Comparison of ENCODE assay signal across 8 cellular contexts in genomic region chr6:33416386-33417126, GRCh38. TPM values are rescaled to one million over a fixed set of nuclear protein-coding genes. Genes with fewer than 3 reads are reported as not detected.
A peak's percentile ranks its signal among the peaks of the same experiment; 100 is the strongest.
DNase-seq lines count a peak whose midpoint lies in the region; ATAC-seq, FAIRE-seq and TF ChIP-seq lines count a peak whose summit lies in the region.

No MANE protein-coding gene starts in this region.

- H3K36me3 Mint-ChIP-seq in CD14-positive monocyte (peaks cover 41 to 42% of the 10 kb centered on the region in 2 donors), natural killer cell (no peaks in the 10 kb centered on the region)

- FAIRE-seq in RCC 7860 (lab: Jason Lieb, UNC) = no peak

- H3K36me3 ChIP-seq in KOPT-K1 (ENCODE audit: insufficient read depth, low read length) = peaks cover 48% of the 10 kb centered on the region

- peak overlapping the region; percentile 93 for H3K27ac ChIP-seq in KOPT-K1 (ENCODE audit: low read depth, low read length, poor library complexity, severe bottlenecking)

- H3K27ac Mint-ChIP-seq in CD14-positive monocyte = peak overlapping the region in 5 of 7 donors; percentile 71 to 96 (median 83)
- H3K27ac Mint-ChIP-seq in natural killer cell = peak overlapping the region; percentile 100

- peaks cover 2 to 16% (median 10%) of the 10 kb centered on the region in 3 donors for H3K27me3 Mint-ChIP-seq in CD14-positive monocyte (ENCODE audit: low read depth in 3 of 3)
- no peaks in the 10 kb centered on the region for H3K27me3 Mint-ChIP-seq in natural killer cell (ENCODE audit: low read depth in 2 of 2)

- TF ChIP-seq CTCF in CD14-positive monocyte (IDR thresholded peaks at IDR 0.05) = no peak
- TF ChIP-seq CTCF in cardiac fibroblast (IDR thresholded peaks at IDR 0.05; ENCODE audit: low read depth, low read length) = no peak
- no peak for TF ChIP-seq CTCF in natural killer cell (IDR thresholded peaks at IDR 0.05)

- no peak for DNase-seq in CD14-positive monocyte (ENCODE audit: low spot score)
- DNase-seq in cardiac fibroblast (ENCODE audit: low read depth in 2 of 2) = no peak
- no peak for DNase-seq in natural killer cell
- DNase-seq in KBM-7 = no peak
- no peak for DNase-seq in RCC 7860 (ENCODE audit: low spot score)
- DNase-seq in SW 1271 (lab: John Stamatoyannopoulos, UW) = no peak

- intact Hi-C loops in CD14-positive monocyte (cut with micrococcal nuclease) (loop anchor here in 1 of 2 donors (5.0 to 10.0 kb wide), 3 partner anchors 36 to 212 kb away; partner anchors contain the start of genes HSD17B8, RING1, RXRB and SLC39A7), natural killer cell (cut with micrococcal nuclease) (loop anchor here (5.0 kb wide), 1 partner anchor 36 kb away; the partner anchor contains the start of gene ZBTB9)

- in situ Hi-C loops in KBM-7 (cut with MboI; ENCODE audit: low pct_unique_long_range_greater_than_20kb, low sequenced_read_pairs) = no loop called here

- peaks cover 51% of the 10 kb centered on the region for H3K4me1 Mint-ChIP-seq in CD14-positive monocyte
- H3K4me1 Mint-ChIP-seq in natural killer cell = peaks cover 67 to 85% of the 10 kb centered on the region in 2 donors

- H3K4me3 ChIP-seq in cardiac fibroblast (replicated peaks in 1 of 2; ENCODE audit: low read depth in 2 of 2, low read length in 2 of 2) = peak overlapping the region; percentile 81 to 91

- ATAC-seq in natural killer cell (no peak), GM21786 (IDR thresholded peaks at IDR 0.05; ENCODE audit: unreplicated experiment) (no peak)

- no peaks in the 10 kb centered on the region for H3K9me3 ChIP-seq in KOPT-K1 (ENCODE audit: insufficient read depth, low read length, poor library complexity, severe bottlenecking)

- H3K4me3 Mint-ChIP-seq in CD14-positive monocyte (peak overlapping the region; percentile 86 to 93), natural killer cell (peak overlapping the region; percentile 97)

- peaks cover 0 to 2% (median 0%) of the 10 kb centered on the region in 7 donors for H3K9me3 Mint-ChIP-seq in CD14-positive monocyte
- H3K9me3 Mint-ChIP-seq in natural killer cell = no peaks in the 10 kb centered on the region

RNA-seq across cellular contexts. Expression of gene CUTA, which starts 1.4 kb away (rescaled TPM):
- polyA plus RNA-seq in CD14-positive monocyte = 100 to 1,000 TPM; 153 to 160 TPM
- total RNA-seq in natural killer cell = 100 to 1,000 TPM; 166 to 186 (median 184) TPM

RNA-seq across cellular contexts. Expression of gene SYNGAP1, which starts 3.3 kb away (rescaled TPM):
- not detected for polyA plus RNA-seq in CD14-positive monocyte
- 10 to 100 TPM; 43.5 to 61.6 (median 55.8) TPM for total RNA-seq in natural killer cell

RNA-seq across cellular contexts. Expression of gene PHF1, which starts 5.7 kb away (rescaled TPM):
- 1 to 10 TPM; 3.0 to 3.5 TPM for polyA plus RNA-seq in CD14-positive monocyte
- 100 to 1,000 TPM; 262 to 392 (median 322) TPM for total RNA-seq in natural killer cell

RNA-seq across cellular contexts. Expression of gene KIFC1, which starts 24.9 kb away (rescaled TPM):
- polyA plus RNA-seq in CD14-positive monocyte = under 1 TPM; 0.14 to 0.68 TPM
- total RNA-seq in natural killer cell = 1 to 10 TPM; 2.7 to 4.6 (median 3.3) TPM

RNA-seq across cellular contexts. Expression of gene ZBTB9, which starts 37.8 kb away (rescaled TPM):
- polyA plus RNA-seq in CD14-positive monocyte = 1 to 10 TPM in 1 of 2 donors, under 1 TPM in 1; 0.42 to 2.0 TPM
- total RNA-seq in natural killer cell = 1 to 10 TPM; 3.8 to 5.1 (median 3.9) TPM
